16 cellular contexts compared by ENCODE assay signal in the genomic region with DNA sequence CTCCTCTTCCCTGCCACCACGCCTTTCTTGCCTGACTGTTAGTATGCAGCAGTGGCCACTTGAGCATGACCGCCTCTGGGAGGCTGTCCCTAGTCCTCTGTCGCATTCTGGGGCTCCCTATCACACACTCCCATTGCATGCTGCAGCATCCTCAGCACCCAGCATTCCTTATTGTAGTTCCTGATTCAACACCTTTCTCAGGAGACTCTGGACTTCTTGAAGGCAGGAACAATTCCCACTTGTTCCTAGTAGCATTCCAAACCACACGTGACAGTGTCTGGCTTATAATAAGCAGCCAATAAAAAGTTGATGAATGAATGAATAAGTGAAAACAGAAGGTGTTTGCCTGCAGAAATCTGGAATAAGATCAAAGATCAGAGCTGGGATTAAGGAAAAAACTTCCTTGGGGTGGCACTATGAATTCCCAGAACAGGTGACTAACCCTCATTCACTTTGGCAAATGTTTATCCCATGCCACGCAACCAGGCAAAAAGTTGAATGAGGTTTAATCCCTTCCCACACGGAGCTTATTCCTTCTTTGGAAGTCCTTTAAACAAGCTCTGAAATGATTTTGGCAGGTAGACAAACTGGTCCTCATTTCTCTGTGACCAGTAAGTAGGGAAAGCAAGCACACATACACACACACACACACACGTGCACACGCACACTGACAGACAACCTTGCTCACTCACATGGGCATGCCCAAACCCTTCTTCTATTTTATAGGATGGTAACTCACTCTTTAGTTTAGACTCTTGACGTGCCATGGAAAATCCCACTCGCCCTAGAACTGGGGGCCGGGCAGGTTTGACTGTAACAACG. TPM values are rescaled to one million over a fixed set of nuclear protein-coding genes. Genes with fewer than 3 reads are reported as not detected.
"Had no signal": no experiment of that assay in that cellular context is flagged by ENCODE, and none has a peak within 500 bp of the region (broad histone marks: within the 10 kb centered on the region; RNA-seq: fewer than 3 reads in every experiment).

No MANE protein-coding gene starts in this region.

- ATAC-seq: left cardiac atrium, pancreas had no signal

- H3K27me3 ChIP-seq: upper lobe of left lung had no signal

- H3K4me1 ChIP-seq: pancreas had no signal

- H3K36me3 Mint-ChIP-seq: activated naive CD8-positive, alpha-beta T cell treated with anti-CD3 and anti-CD28 coated beads, Interleukin-2, amount 10 ng/mL, durations not matched to agents 7 days and 5 days; immature natural killer cell; naive B cell had no signal

- H3K9me3 ChIP-seq: pancreas, upper lobe of left lung had no signal

- H3K4me3 ChIP-seq: pancreas, SK-N-MC, upper lobe of left lung had no signal

- H3K36me3 ChIP-seq: pancreas, upper lobe of left lung had no signal

- DNase-seq: activated naive CD8-positive, alpha-beta T cell treated with anti-CD3 and anti-CD28 coated beads, Interleukin-2, amount 10 ng/mL, durations not matched to agents 7 days and 5 days; anterior cingulate cortex; head of caudate nucleus; immature natural killer cell; left cardiac atrium; naive B cell; pancreas; retina; stimulated activated CD4-positive, alpha-beta T cell treated with anti-CD3 and anti-CD28 coated beads, Interleukin-4, amount 100 ng/mL, for 1 hour; stimulated activated naive CD4-positive, alpha-beta T cell; substantia nigra; T-helper 9 cell; upper lobe of left lung had no signal

- H3K9me3 Mint-ChIP-seq: activated naive CD8-positive, alpha-beta T cell treated with anti-CD3 and anti-CD28 coated beads, Interleukin-2, amount 10 ng/mL, durations not matched to agents 7 days and 5 days; activated T-helper 1 cell treated with anti-CD3 and anti-CD28 coated beads, Interleukin-12 subunit alpha, Interleukin-12 subunit beta, Interleukin-2, Interleukin-4 antibody, amounts not matched to agents 30 ng/mL and 10 ng/mL and 1 ng/mL, durations not matched to agents 14 hours and 24 hours and 36 hours; immature natural killer cell; naive B cell had no signal

- H3K4me3 Mint-ChIP-seq: activated naive CD8-positive, alpha-beta T cell treated with anti-CD3 and anti-CD28 coated beads, Interleukin-2, amount 10 ng/mL, durations not matched to agents 7 days and 5 days; activated T-helper 1 cell treated with anti-CD3 and anti-CD28 coated beads, Interleukin-12 subunit alpha, Interleukin-12 subunit beta, Interleukin-2, Interleukin-4 antibody, amounts not matched to agents 30 ng/mL and 10 ng/mL and 1 ng/mL, durations not matched to agents 14 hours and 24 hours and 36 hours; immature natural killer cell had no signal

- H3K4me1 Mint-ChIP-seq: immature natural killer cell had no signal

- H3K27ac ChIP-seq: pancreas, SK-N-MC, upper lobe of left lung had no signal

- H3K27ac Mint-ChIP-seq: activated naive CD8-positive, alpha-beta T cell treated with anti-CD3 and anti-CD28 coated beads, Interleukin-2, amount 10 ng/mL, durations not matched to agents 7 days and 5 days; activated T-helper 1 cell treated with anti-CD3 and anti-CD28 coated beads, Interleukin-12 subunit alpha, Interleukin-12 subunit beta, Interleukin-2, Interleukin-4 antibody, amounts not matched to agents 30 ng/mL and 10 ng/mL and 1 ng/mL, durations not matched to agents 14 hours and 24 hours and 36 hours; immature natural killer cell had no signal

RNA-seq across cellular contexts. Expression of a gene that starts 26.5 kb away (rescaled TPM):
- total RNA-seq: activated CD8-positive, alpha-beta memory T cell treated with anti-CD3 and anti-CD28 coated beads for 36 hours; activated naive CD8-positive, alpha-beta T cell treated with anti-CD3 and anti-CD28 coated beads, Interleukin-2, amount 10 ng/mL, durations not matched to agents 7 days and 5 days; activated T-helper 1 cell treated with anti-CD3 and anti-CD28 coated beads, Interleukin-12 subunit alpha, Interleukin-12 subunit beta, Interleukin-2, Interleukin-4 antibody, amounts not matched to agents 30 ng/mL and 10 ng/mL and 1 ng/mL, durations not matched to agents 14 hours and 24 hours and 36 hours; pancreas had no signal
- polyA plus RNA-seq: immature natural killer cell had no signal
